1 cellular context compared by ENCODE assay signal in genomic region chr1:182595641-182596240, GRCh38.
TF ChIP-seq lines count a peak whose summit lies in the region.

No MANE protein-coding gene starts in this region.

TF ChIP-seq in H1, 55 proteins besides CTCF, POLR2A, EP300 and RAD21:
- TF ChIP-seq, protein P1, sequence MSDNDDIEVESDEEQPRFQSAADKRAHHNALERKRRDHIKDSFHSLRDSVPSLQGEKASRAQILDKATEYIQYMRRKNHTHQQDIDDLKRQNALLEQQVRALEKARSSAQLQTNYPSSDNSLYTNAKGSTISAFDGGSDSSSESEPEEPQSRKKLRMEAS (IDR thresholded peaks at IDR 0.05) = 0 out of 2 replicates have a peak, but pooled peaks have one; percentile 18
- TF ChIP-seq CHD1 (IDR thresholded peaks at IDR 0.05; ENCODE audit: low read depth, low read length) (no peak), HDAC2 (IDR thresholded peaks at IDR 0.05; ENCODE audit: borderline replicate concordance in 1 of 2, low read depth in 2 of 2, low read length in 2 of 2) (no peak), JUND (IDR thresholded peaks at IDR 0.05; ENCODE audit: low read length) (no peak), CREB1 (IDR thresholded peaks at IDR 0.05) (peak; percentile 33; the same call in 1 of the 2 replicates)
